In the genomic region with DNA sequence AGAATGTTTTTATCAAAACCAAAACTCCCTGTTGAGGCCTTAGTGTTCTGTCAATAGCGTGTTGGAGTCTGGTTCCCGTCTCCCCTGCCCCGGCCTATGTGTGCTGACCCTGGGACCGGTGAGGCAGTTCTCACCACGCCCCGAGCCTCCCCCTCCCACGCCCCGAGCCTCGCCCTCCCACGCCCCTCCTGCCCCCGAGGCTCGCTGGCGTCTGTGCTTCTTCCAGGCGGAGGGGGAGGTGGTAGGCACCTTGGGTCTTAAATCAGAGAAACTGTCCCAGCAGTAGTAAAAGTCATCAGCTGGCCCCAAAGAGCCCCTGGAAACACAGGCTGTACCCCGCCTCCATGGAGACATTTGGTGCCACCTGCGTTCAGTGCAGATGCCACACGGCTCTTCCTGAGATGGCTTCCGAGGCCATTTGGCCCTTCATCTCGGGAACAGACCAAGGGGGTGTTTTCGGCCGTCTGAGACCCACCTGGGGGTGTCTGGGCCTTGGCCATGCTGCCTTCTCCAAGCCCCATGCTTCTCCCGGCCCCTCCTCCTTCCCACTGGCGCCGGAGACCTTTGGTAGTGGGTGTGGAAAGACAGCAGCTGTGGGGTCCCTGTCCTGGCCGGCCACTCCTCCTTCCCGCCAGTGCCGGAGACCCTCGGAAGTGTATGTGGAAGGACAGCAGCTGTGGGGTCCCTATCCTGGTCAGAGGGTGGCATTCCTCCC, we compare ENCODE assay signal across 14 cellular contexts. TPM values are rescaled to one million over a fixed set of nuclear protein-coding genes. Genes with fewer than 3 reads are reported as not detected.
A peak's percentile ranks its signal among the peaks of the same experiment; 100 is the strongest.
DNase-seq lines count a peak whose midpoint lies in the region; ATAC-seq, FAIRE-seq and TF ChIP-seq lines count a peak whose summit lies in the region.
"Had no signal": no experiment of that assay in that cellular context is flagged by ENCODE, and none has a peak within 500 bp of the region (broad histone marks: within the 10 kb centered on the region; RNA-seq: fewer than 3 reads in every experiment).

No MANE protein-coding gene starts in this region.

- DNase-seq in A549 (ENCODE audit: low read depth in 1 of 2, low spot score in 1 of 2), result no peak
- DNase-seq in NT2/D1 (ENCODE audit: low read depth, low spot score), result no peak
- no peak for DNase-seq in osteoblast (ENCODE audit: insufficient read length, low spot score, missing footprints)
- no peak for DNase-seq in WERI-Rb-1
- no peak for DNase-seq in inferior parietal cortex (ENCODE audit: extremely low spot score)
- no peak for DNase-seq in COLO668 (lab: John Stamatoyannopoulos, UW; ENCODE audit: unreplicated experiment)
- DNase-seq: activated CD4-positive, alpha-beta T cell treated with anti-CD3 and anti-CD28 coated beads for 48 hours; activated T-cell treated with anti-CD3 and anti-CD28 coated beads, Interleukin-2, amount 50 U/mL, for 4 hours; anterior cingulate cortex; NCI-H82; T-helper 2 cell had no signal

- H3K9me3 ChIP-seq in A549 (no peaks in the 10 kb centered on the region), NT2/D1 (ENCODE audit: insufficient read depth, low read length) (no peaks in the 10 kb centered on the region), gastroesophageal sphincter (no peaks in the 10 kb centered on the region), osteoblast (ENCODE audit: low read depth, low read length) (peaks cover 2% of the 10 kb centered on the region), WERI-Rb-1 (ENCODE audit: severe bottlenecking) (no peaks in the 10 kb centered on the region)

- FAIRE-seq in A549 (lab: Jason Lieb, UNC), result no peak
- FAIRE-seq: frontal cortex had no signal

- TF ChIP-seq CTCF in A549 (IDR thresholded peaks at IDR 0.05), result no peak
- no peak for TF ChIP-seq CTCF in gastroesophageal sphincter (IDR thresholded peaks at IDR 0.05)
- no peak for TF ChIP-seq CTCF in osteoblast (IDR thresholded peaks at IDR 0.05; ENCODE audit: extremely low read depth, low read depth, low read length)
- no peak for TF ChIP-seq CTCF in WERI-Rb-1 (IDR thresholded peaks at IDR 0.05; ENCODE audit: low read depth, low read length)

- no peak for TF ChIP-seq POLR2A in A549 (IDR thresholded peaks at IDR 0.05; ENCODE audit: low read length)
- TF ChIP-seq POLR2A in gastroesophageal sphincter (IDR thresholded peaks at IDR 0.05), result no peak

- 77% methylated on average over 20 of the region's 28 CpGs for WGBS in A549 (ENCODE audit: missing lambda C conversion rate)
- 60% methylated on average over 1 of the region's 28 CpGs; no CpG with 5 or more reads in 1 of the 2 donors for whole genome bisulfite sequencing in gastroesophageal sphincter (ENCODE audit: low coverage in 1 of 2), 2 donors

- H3K79me2 ChIP-seq in osteoblast (ENCODE audit: insufficient read depth, low read length), result peaks cover 99% of the 10 kb centered on the region

- no peak overlapping the region for H3K4me3 ChIP-seq in A549
- no peak overlapping the region for H3K4me3 ChIP-seq in NT2/D1 (ENCODE audit: insufficient read length, low read depth)
- no peak overlapping the region for H3K4me3 ChIP-seq in gastroesophageal sphincter
- no peak overlapping the region for H3K4me3 ChIP-seq in osteoblast (ENCODE audit: insufficient read depth, low read length)
- H3K4me3 ChIP-seq in WERI-Rb-1 (ENCODE audit: low read depth, low read length), result no peak overlapping the region

- peaks cover 88% of the 10 kb centered on the region for H4K20me1 ChIP-seq in osteoblast (ENCODE audit: insufficient read depth, low read length)

- peak overlapping the region; percentile 3 for H3K9ac ChIP-seq in NT2/D1 (ENCODE audit: insufficient read length, low read depth)

- TF ChIP-seq EP300 in A549 (IDR thresholded peaks at IDR 0.05), result no peak
- TF ChIP-seq EP300 in gastroesophageal sphincter (IDR thresholded peaks at IDR 0.05), result no peak

- CTCF ChIA-PET in A549 (lab: Yijun Ruan, JAX), result interaction anchor here (1.5 kb wide), 1 partner anchor 78 kb away, joined by 5 read pairs; the partner anchor contains the start of gene FAAP20

- POLR2A ChIA-PET in A549 (lab: Yijun Ruan, JAX), result no interaction called here

- H3K4me1 ChIP-seq in A549 (peaks cover 25% of the 10 kb centered on the region), NT2/D1 (ENCODE audit: insufficient read depth, insufficient read length) (peaks cover 41% of the 10 kb centered on the region), gastroesophageal sphincter (peaks cover 21 to 100% (median 98%) of the 10 kb centered on the region in 3 donors), osteoblast (ENCODE audit: insufficient read depth, low read length) (peaks cover 46% of the 10 kb centered on the region)

- no peak for ATAC-seq in A549
- no peak for ATAC-seq in gastroesophageal sphincter
- no peak for ATAC-seq in GM19328 (IDR thresholded peaks at IDR 0.05; ENCODE audit: unreplicated experiment)
- ATAC-seq: activated T-cell treated with anti-CD3 and anti-CD28 coated beads, Interleukin-2, amount 50 U/mL, for 4 hours had no signal

- H3K4me2 ChIP-seq in A549 (0 out of 3 replicates have a peak overlapping the region, but pooled peaks have one; percentile 9), osteoblast (ENCODE audit: insufficient read depth, low read length) (no peak overlapping the region)

- TF ChIP-seq RAD21 in A549 (conservative IDR thresholded peaks at IDR 0.05 in 1 of 2, IDR thresholded peaks at IDR 0.05 in 1 of 2), result no peak

- no peak overlapping the region for H3K27ac ChIP-seq in A549
- peak overlapping the region; percentile 0 to 82 (median 78) for H3K27ac ChIP-seq in gastroesophageal sphincter
- peak overlapping the region; percentile 45 for H3K27ac ChIP-seq in osteoblast (ENCODE audit: low read depth, low read length)
- H3K27ac ChIP-seq in WERI-Rb-1, result no peak overlapping the region

- H3K27me3 ChIP-seq in NT2/D1 (ENCODE audit: insufficient read depth, insufficient read length) (no peaks in the 10 kb centered on the region), gastroesophageal sphincter (no peaks in the 10 kb centered on the region), osteoblast (ENCODE audit: insufficient read depth, low read length) (no peaks in the 10 kb centered on the region), WERI-Rb-1 (ENCODE audit: insufficient read depth, low read depth, severe bottlenecking) (no peaks in the 10 kb centered on the region)

- no peak overlapping the region for H2AFZ ChIP-seq in osteoblast (ENCODE audit: low read length)

- H3K36me3 ChIP-seq in NT2/D1 (ENCODE audit: insufficient read depth, insufficient read length, low read length), result peaks cover 10% of the 10 kb centered on the region
- peaks cover 0 to 4% of the 10 kb centered on the region in 2 donors for H3K36me3 ChIP-seq in gastroesophageal sphincter
- peaks cover 5% of the 10 kb centered on the region for H3K36me3 ChIP-seq in osteoblast (ENCODE audit: insufficient read depth, low read length)
- H3K36me3 ChIP-seq in WERI-Rb-1, result no peaks in the 10 kb centered on the region; the same call in 1 of the 2 replicates

TF ChIP-seq in A549, 52 proteins besides CTCF, POLR2A, EP300 and RAD21 (continues in another document):
- TF ChIP-seq CBX2 (IDR thresholded peaks at IDR 0.05; ENCODE audit: borderline replicate concordance, low read depth) (no peak), ESRRA (IDR thresholded peaks at IDR 0.05; ENCODE audit: borderline replicate concordance, low read length) (no peak), RFX5 (IDR thresholded peaks at IDR 0.05) (no peak), EHF (CRISPR knock-in tag; IDR thresholded peaks at IDR 0.05) (no peak), GATA3 (IDR thresholded peaks at IDR 0.05; ENCODE audit: borderline replicate concordance) (no peak), POLR2AphosphoS2 (conservative IDR thresholded peaks at IDR 0.05; ENCODE audit: low read length) (no peak), ATOH8 (CRISPR knock-in tag; IDR thresholded peaks at IDR 0.05; ENCODE audit: low read depth) (no peak), HOXB5 (CRISPR knock-in tag; IDR thresholded peaks at IDR 0.05) (no peak), USF2 (IDR thresholded peaks at IDR 0.05) (no peak), HOXB13 (CRISPR knock-in tag; IDR thresholded peaks at IDR 0.05; ENCODE audit: low read depth) (no peak), KDM5A (IDR thresholded peaks at IDR 0.05) (no peak), MAZ (IDR thresholded peaks at IDR 0.05; ENCODE audit: borderline replicate concordance, low read depth, low read length) (no peak)
- TF ChIP-seq, protein P1, sequence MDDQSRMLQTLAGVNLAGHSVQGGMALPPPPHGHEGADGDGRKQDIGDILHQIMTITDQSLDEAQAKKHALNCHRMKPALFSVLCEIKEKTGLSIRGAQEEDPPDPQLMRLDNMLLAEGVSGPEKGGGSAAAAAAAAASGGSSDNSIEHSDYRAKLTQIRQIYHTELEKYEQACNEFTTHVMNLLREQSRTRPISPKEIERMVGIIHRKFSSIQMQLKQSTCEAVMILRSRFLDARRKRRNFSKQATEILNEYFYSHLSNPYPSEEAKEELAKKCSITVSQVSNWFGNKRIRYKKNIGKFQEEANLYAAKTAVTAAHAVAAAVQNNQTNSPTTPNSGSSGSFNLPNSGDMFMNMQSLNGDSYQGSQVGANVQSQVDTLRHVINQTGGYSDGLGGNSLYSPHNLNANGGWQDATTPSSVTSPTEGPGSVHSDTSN (IDR thresholded peaks at IDR 0.05), result no peak

RNA-seq across cellular contexts. Expression of gene SKI, which starts 44.7 kb away (rescaled TPM):
- polyA plus RNA-seq in A549 (2011; rRNA removed) (2.8 and 4.3 TPM in 2 replicates), A549 (2017; fragmentation: RNase III; extraction: RNeasy Plus Mini Kit Qiagen cat#74134 plus additional on column Dnase treatment) (11.5 to 12.0 TPM (median 11.5 TPM) in 3 replicates)
- polyA plus RNA-seq in A549 (2012; cell fraction: cytosol; rRNA removed), result 5.1 and 7.6 TPM in 2 replicates
- 13.8 and 16.6 TPM in 2 replicates for polyA plus RNA-seq in A549 (2012; cell fraction: nucleus; rRNA removed)
- polyA minus RNA-seq in A549 (2011; rRNA and poly(A)+ RNA removed), result 1.8 and 3.0 TPM in 2 replicates
- total RNA-seq in gastroesophageal sphincter (100 to 1,000 TPM in 1 of 4 donors, 10 to 100 TPM in 3; 60.2 to 157 (median 79.0) TPM), osteoblast (48.9 TPM in 2 replicates)

Comparison
In these comparisons a context has a peak if more than half of its experiments do, and no peak if none do; other contexts are left out.
1. H3K27ac ChIP-seq: peak in gastroesophageal sphincter (4 of 4) and osteoblast (single experiment); none in A549 (0 of 2) and WERI-Rb-1 (single experiment).